In genomic region chr1:58816072-58816746, GRCh38 we compare ENCODE assay signal across 1 cellular context.
TF ChIP-seq lines count a peak whose summit lies in the region.

No MANE protein-coding gene starts in this region.

TF ChIP-seq in K562, 482 proteins besides CTCF, POLR2A, EP300 and RAD21 (continued from another document and continues in another):
- TF ChIP-seq NR0B1 (IDR thresholded peaks at IDR 0.05; ENCODE audit: partially characterized antibody): no peak
- peak; percentile 52; the same call in 1 of the 2 replicates for TF ChIP-seq MYBL2 (IDR thresholded peaks at IDR 0.05; ENCODE audit: low read depth)
- no peak for TF ChIP-seq MYBL2 (CRISPR knock-in tag; IDR thresholded peaks at IDR 0.05; ENCODE audit: borderline replicate concordance)
- TF ChIP-seq PHTF2 (CRISPR knock-in tag; IDR thresholded peaks at IDR 0.05): no peak
- TF ChIP-seq ZNF354B (CRISPR knock-in tag; IDR thresholded peaks at IDR 0.05): no peak
- TF ChIP-seq KAT7 (CRISPR knock-in tag; IDR thresholded peaks at IDR 0.05; ENCODE audit: borderline replicate concordance): peak; percentile 82; the same call in 1 of the 2 replicates
- TF ChIP-seq MCM7 (IDR thresholded peaks at IDR 0.05): no peak
- peak; percentile 61; the same call in 1 of the 2 replicates for TF ChIP-seq SAFB (IDR thresholded peaks at IDR 0.05; ENCODE audit: borderline replicate concordance, low read depth, low read length)
- no peak for TF ChIP-seq MBD1 (CRISPR knock-in tag; IDR thresholded peaks at IDR 0.05)
- no peak for TF ChIP-seq ZNF282 (CRISPR knock-in tag; IDR thresholded peaks at IDR 0.05)
- TF ChIP-seq TOE1 (IDR thresholded peaks at IDR 0.05; ENCODE audit: borderline replicate concordance): no peak
- no peak for TF ChIP-seq TOE1 (CRISPR knock-in tag; IDR thresholded peaks at IDR 0.05; ENCODE audit: borderline replicate concordance, low read depth)
- TF ChIP-seq MITF (IDR thresholded peaks at IDR 0.05): no peak
- TF ChIP-seq MYC (IDR thresholded peaks at IDR 0.05; ENCODE audit: low read depth, low read length): no peak; the same call in none of the 2 replicates
- no peak for TF ChIP-seq MYC (CRISPR knock-in tag; IDR thresholded peaks at IDR 0.05; ENCODE audit: borderline replicate concordance, low read depth)
- TF ChIP-seq E2F6 (IDR thresholded peaks at IDR 0.05; ENCODE audit: borderline replicate concordance in 1 of 2, extremely low read depth in 1 of 2, insufficient read depth in 1 of 2, insufficient read length in 1 of 2, low read depth in 1 of 2, low read length in 1 of 2, poor library complexity in 1 of 2, severe bottlenecking in 1 of 2): peak in 1 of 2 experiments; percentile 70
- TF ChIP-seq BCOR (IDR thresholded peaks at IDR 0.05): peak; percentile 71; the same call in 1 of the 2 replicates
- no peak for TF ChIP-seq MIER1 (IDR thresholded peaks at IDR 0.05; ENCODE audit: low read depth)
- TF ChIP-seq PKNOX1 (IDR thresholded peaks at IDR 0.05): no peak
- TF ChIP-seq TRIM25 (IDR thresholded peaks at IDR 0.05; ENCODE audit: borderline replicate concordance): no peak
- TF ChIP-seq CEBPG (CRISPR knock-in tag; IDR thresholded peaks at IDR 0.05): no peak
- no peak for TF ChIP-seq CEBPG (tag; conservative IDR thresholded peaks at IDR 0.05 in 1 of 2, IDR thresholded peaks at IDR 0.05 in 1 of 2)
- no peak for TF ChIP-seq HMG20A (CRISPR knock-in tag; conservative IDR thresholded peaks at IDR 0.05)
- TF ChIP-seq ZNF408 (CRISPR knock-in tag; IDR thresholded peaks at IDR 0.05; ENCODE audit: low read depth): no peak
- TF ChIP-seq RFX7 (CRISPR knock-in tag; IDR thresholded peaks at IDR 0.05): no peak
- TF ChIP-seq CREB3L1 (IDR thresholded peaks at IDR 0.05; ENCODE audit: borderline replicate concordance, low read depth): peak; percentile 36; the same call in 1 of the 2 replicates
- peak; percentile 87 for TF ChIP-seq PCBP1 (IDR thresholded peaks at IDR 0.05; ENCODE audit: low read depth, low read length, poor library complexity, severe bottlenecking)
- TF ChIP-seq ZNF583 (CRISPR knock-in tag; IDR thresholded peaks at IDR 0.05): 0 out of 2 replicates have a peak, but pooled peaks have one; percentile 6
- no peak for TF ChIP-seq PURB (CRISPR knock-in tag; IDR thresholded peaks at IDR 0.05; ENCODE audit: low read depth)
- peak in 1 of 2 experiments; percentile 14; a peak in 1 of 4 replicates for TF ChIP-seq MLLT1 (IDR thresholded peaks at IDR 0.05)
- no peak for TF ChIP-seq ZNF584 (CRISPR knock-in tag; IDR thresholded peaks at IDR 0.05; ENCODE audit: low read depth)
- peak; percentile 54; the same call in 1 of the 2 replicates for TF ChIP-seq ZNF41 (CRISPR knock-in tag; conservative IDR thresholded peaks at IDR 0.05)
- peak; percentile 62; the same call in 1 of the 2 replicates for TF ChIP-seq GABPB1 (CRISPR knock-in tag; IDR thresholded peaks at IDR 0.05)
- TF ChIP-seq EWSR1 (IDR thresholded peaks at IDR 0.05; ENCODE audit: borderline replicate concordance, low read depth, partially characterized antibody): no peak
- no peak for TF ChIP-seq ZKSCAN8 (CRISPR knock-in tag; IDR thresholded peaks at IDR 0.05)
- no peak for TF ChIP-seq ZNF224 (CRISPR knock-in tag; IDR thresholded peaks at IDR 0.05)
- no peak for TF ChIP-seq ZNF398 (CRISPR knock-in tag; IDR thresholded peaks at IDR 0.05)
- TF ChIP-seq GTF2B (IDR thresholded peaks at IDR 0.05; ENCODE audit: extremely low read depth, insufficient read length): no peak
- TF ChIP-seq ZNF347 (CRISPR knock-in tag; IDR thresholded peaks at IDR 0.05; ENCODE audit: low read depth): no peak
- peak; percentile 82; the same call in 1 of the 2 replicates for TF ChIP-seq ZNF175 (CRISPR knock-in tag; IDR thresholded peaks at IDR 0.05; ENCODE audit: low read depth)
- peak; percentile 78 for TF ChIP-seq GMEB1 (CRISPR knock-in tag; IDR thresholded peaks at IDR 0.05)
- TF ChIP-seq ZFX (CRISPR knock-in tag; IDR thresholded peaks at IDR 0.05): peak; percentile 94
- TF ChIP-seq ELF4 (CRISPR knock-in tag; IDR thresholded peaks at IDR 0.05): peak; percentile 70; the same call in 1 of the 2 replicates
- peak; percentile 85 for TF ChIP-seq HNRNPL (IDR thresholded peaks at IDR 0.05; ENCODE audit: low read depth, low read length)
- no peak for TF ChIP-seq MAFF (IDR thresholded peaks at IDR 0.05; ENCODE audit: low read length)
- TF ChIP-seq HNRNPH1 (optimal IDR thresholded peaks at IDR 0.05; ENCODE audit: low read depth, low read length): no peak
- peak; percentile 78 to 81 for TF ChIP-seq NRF1 (conservative IDR thresholded peaks at IDR 0.05 in 1 of 2, IDR thresholded peaks at IDR 0.05 in 1 of 2)
- TF ChIP-seq HOXB6 (CRISPR knock-in tag; IDR thresholded peaks at IDR 0.05; ENCODE audit: borderline replicate concordance): no peak
- 0 out of 2 replicates have a peak, but pooled peaks have one; percentile 53 for TF ChIP-seq LCOR (CRISPR knock-in tag; IDR thresholded peaks at IDR 0.05)
- TF ChIP-seq RB1 (IDR thresholded peaks at IDR 0.05; ENCODE audit: low read depth): peak; percentile 78; the same call in 1 of the 2 replicates
